Comparison of ENCODE assay signal across 2 cellular contexts in genomic region chr2:38560092-38560491, GRCh38.
TF ChIP-seq lines count a peak whose summit lies in the region.

No MANE protein-coding gene starts in this region.

TF ChIP-seq in HepG2, 621 proteins besides CTCF, POLR2A, EP300 and RAD21:
- TF ChIP-seq ZEB1 (IDR thresholded peaks at IDR 0.05; ENCODE audit: insufficient replicate concordance, low read depth) (no peak), RBM22 (optimal IDR thresholded peaks at IDR 0.05; ENCODE audit: low read length) (peak; percentile 75), ZNF20 (CRISPR knock-in tag; IDR thresholded peaks at IDR 0.05) (no peak), ZNF292 (CRISPR knock-in tag; IDR thresholded peaks at IDR 0.05; ENCODE audit: borderline replicate concordance, low read depth) (no peak)

TF ChIP-seq in K562, 482 proteins besides CTCF, POLR2A, EP300 and RAD21:
- TF ChIP-seq SMARCA4 (IDR thresholded peaks at IDR 0.05) (no peak), POLR2AphosphoS2 (IDR thresholded peaks at IDR 0.05; ENCODE audit: low read length) (0 out of 2 replicates have a peak, but pooled peaks have one; percentile 81)
